9 cellular contexts compared by ENCODE assay signal in genomic region chr2:172693037-172693436, GRCh38. TPM values are rescaled to one million over a fixed set of nuclear protein-coding genes. Genes with fewer than 3 reads are reported as not detected.
DNase-seq lines count a peak whose midpoint lies in the region; ATAC-seq and TF ChIP-seq lines count a peak whose summit lies in the region.
"Had no signal": no experiment of that assay in that cellular context is flagged by ENCODE, and none has a peak within 500 bp of the region (broad histone marks: within the 10 kb centered on the region; RNA-seq: fewer than 3 reads in every experiment).

No MANE protein-coding gene starts in this region.

- ATAC-seq in GM18868 (IDR thresholded peaks at IDR 0.05; ENCODE audit: unreplicated experiment), result no peak

- POLR2A ChIA-PET in AG04449 (lab: Yijun Ruan, JAX) (interaction anchor here (0.5 to 1.4 kb wide), 6 partner anchors 25 to 426 kb away, joined by 3 to 6 read pairs (median 4); partner anchors contain the start of gene PDK1), HEK293T (lab: Yijun Ruan, JAX) (no interaction called here)

- no peak overlapping the region for H3K4me3 ChIP-seq in AG04449 (ENCODE audit: low read depth, low read length)
- no peak overlapping the region for H3K4me3 ChIP-seq in foreskin fibroblast (ENCODE audit: low read depth in 1 of 2, low read length in 2 of 2)
- H3K4me3 ChIP-seq: cardiac muscle cell had no signal

- H3K36me3 Mint-ChIP-seq in activated CD4-positive, alpha-beta T cell treated with anti-CD3 and anti-CD28 coated beads, Interleukin-2, amount 10 ng/mL, durations not matched to agents 24 days and 14 days (ENCODE audit: low read depth), result no peaks in the 10 kb centered on the region
- H3K36me3 Mint-ChIP-seq in glutamatergic neuron (ENCODE audit: unreplicated experiment), result peaks cover 12% of the 10 kb centered on the region

- intact Hi-C loops in activated CD4-positive, alpha-beta T cell treated with anti-CD3 and anti-CD28 coated beads, Interleukin-2, amount 10 ng/mL, durations not matched to agents 24 days and 14 days (cut with micrococcal nuclease), result no loop called here

- H3K27me3 Mint-ChIP-seq in activated CD4-positive, alpha-beta T cell treated with anti-CD3 and anti-CD28 coated beads, Interleukin-2, amount 10 ng/mL, durations not matched to agents 24 days and 14 days, result no peaks in the 10 kb centered on the region
- no peaks in the 10 kb centered on the region for H3K27me3 Mint-ChIP-seq in glutamatergic neuron (ENCODE audit: unreplicated experiment)

- no peak for TF ChIP-seq CTCF in AG04449 (IDR thresholded peaks at IDR 0.05; ENCODE audit: insufficient read depth, low read length, missing control alignments)
- no peak for TF ChIP-seq CTCF in foreskin fibroblast (IDR thresholded peaks at IDR 0.05; ENCODE audit: low read depth, low read length)
- no peak for TF ChIP-seq CTCF in glutamatergic neuron (IDR thresholded peaks at IDR 0.05; ENCODE audit: partially characterized antibody, unreplicated experiment)

- DNase-seq in AG04449 (ENCODE audit: low read depth, low spot score) (peak; percentile 96), HEK293T (ENCODE audit: extremely low spot score) (peak; percentile 11), foreskin fibroblast (peak; percentile 99), glutamatergic neuron (no peak), DMS79 (lab: John Stamatoyannopoulos, UW) (no peak)
- DNase-seq in activated CD4-positive, alpha-beta T cell treated with anti-CD3 and anti-CD28 coated beads, Interleukin-2, amount 10 ng/mL, durations not matched to agents 24 days and 14 days, result no peak
- DNase-seq in stimulated activated CD4-positive, alpha-beta T cell treated with anti-CD3 and anti-CD28 coated beads, Interleukin-12 subunit alpha, Interleukin-12 subunit beta, amount 100 ng/mL, for 48 hours (ENCODE audit: low read depth in 2 of 3, low spot score in 1 of 3), result peak; percentile 34 to 48 (median 40)

- peak overlapping the region; percentile 51 for H3K27ac Mint-ChIP-seq in activated CD4-positive, alpha-beta T cell treated with anti-CD3 and anti-CD28 coated beads, Interleukin-2, amount 10 ng/mL, durations not matched to agents 24 days and 14 days
- no peak overlapping the region for H3K27ac Mint-ChIP-seq in glutamatergic neuron (ENCODE audit: unreplicated experiment)

- H3K4me1 Mint-ChIP-seq in activated CD4-positive, alpha-beta T cell treated with anti-CD3 and anti-CD28 coated beads, Interleukin-2, amount 10 ng/mL, durations not matched to agents 24 days and 14 days, result peaks cover 20% of the 10 kb centered on the region
- H3K4me1 Mint-ChIP-seq in glutamatergic neuron (ENCODE audit: low read depth, unreplicated experiment), result peaks cover 8% of the 10 kb centered on the region

- CTCF ChIA-PET in AG04449 (lab: Yijun Ruan, JAX) (interaction anchor here (1.1 to 2.1 kb wide), 6 partner anchors 11 to 239 kb away, joined by 3 to 6 read pairs (median 4); no protein-coding TSS in a partner anchor), HEK293T (lab: Yijun Ruan, JAX) (no interaction called here)

- H3K4me3 Mint-ChIP-seq in activated CD4-positive, alpha-beta T cell treated with anti-CD3 and anti-CD28 coated beads, Interleukin-2, amount 10 ng/mL, durations not matched to agents 24 days and 14 days, result peak overlapping the region; percentile 2
- no peak overlapping the region for H3K4me3 Mint-ChIP-seq in glutamatergic neuron (ENCODE audit: unreplicated experiment)

- H3K9me3 Mint-ChIP-seq in activated CD4-positive, alpha-beta T cell treated with anti-CD3 and anti-CD28 coated beads, Interleukin-2, amount 10 ng/mL, durations not matched to agents 24 days and 14 days, result peaks cover 9% of the 10 kb centered on the region
- peaks cover 3% of the 10 kb centered on the region for H3K9me3 Mint-ChIP-seq in glutamatergic neuron (ENCODE audit: unreplicated experiment)

TF ChIP-seq in HEK293T, 16 proteins besides CTCF, POLR2A, EP300 and RAD21:
- TF ChIP-seq BHLHE40 (IDR thresholded peaks at IDR 0.05; ENCODE audit: borderline replicate concordance) (no peak), HDGF (IDR thresholded peaks at IDR 0.05; ENCODE audit: borderline replicate concordance) (no peak), ELF4 (IDR thresholded peaks at IDR 0.05) (no peak), LEF1 (IDR thresholded peaks at IDR 0.05; ENCODE audit: borderline replicate concordance) (no peak), ZNF384 (IDR thresholded peaks at IDR 0.05) (no peak), NFRKB (IDR thresholded peaks at IDR 0.05) (no peak)

RNA-seq across cellular contexts. Expression of gene RAPGEF4, which starts 42.6 kb away (rescaled TPM):
- 0.14 and 0.37 TPM in 2 replicates for total RNA-seq in activated CD4-positive, alpha-beta T cell treated with anti-CD3 and anti-CD28 coated beads, Interleukin-2, amount 10 ng/mL, durations not matched to agents 24 days and 14 days
- 8.7 TPM for total RNA-seq in glutamatergic neuron (ENCODE audit: unreplicated experiment)

Comparison
In these comparisons a context has a peak if more than half of its experiments do, and no peak if none do; other contexts are left out.
1. DNase-seq: peak in AG04449 (single experiment), HEK293T (single experiment), foreskin fibroblast (2 of 2) and stimulated activated CD4-positive, alpha-beta T cell treated with anti-CD3 and anti-CD28 coated beads, Interleukin-12 subunit alpha, Interleukin-12 subunit beta, amount 100 ng/mL, for 48 hours (3 of 3); none in activated CD4-positive, alpha-beta T cell treated with anti-CD3 and anti-CD28 coated beads, Interleukin-2, amount 10 ng/mL, durations not matched to agents 24 days and 14 days (single experiment), glutamatergic neuron (single experiment) and DMS79 (single experiment).